Comparison of ENCODE assay signal across 8 cellular contexts in the genomic region with DNA sequence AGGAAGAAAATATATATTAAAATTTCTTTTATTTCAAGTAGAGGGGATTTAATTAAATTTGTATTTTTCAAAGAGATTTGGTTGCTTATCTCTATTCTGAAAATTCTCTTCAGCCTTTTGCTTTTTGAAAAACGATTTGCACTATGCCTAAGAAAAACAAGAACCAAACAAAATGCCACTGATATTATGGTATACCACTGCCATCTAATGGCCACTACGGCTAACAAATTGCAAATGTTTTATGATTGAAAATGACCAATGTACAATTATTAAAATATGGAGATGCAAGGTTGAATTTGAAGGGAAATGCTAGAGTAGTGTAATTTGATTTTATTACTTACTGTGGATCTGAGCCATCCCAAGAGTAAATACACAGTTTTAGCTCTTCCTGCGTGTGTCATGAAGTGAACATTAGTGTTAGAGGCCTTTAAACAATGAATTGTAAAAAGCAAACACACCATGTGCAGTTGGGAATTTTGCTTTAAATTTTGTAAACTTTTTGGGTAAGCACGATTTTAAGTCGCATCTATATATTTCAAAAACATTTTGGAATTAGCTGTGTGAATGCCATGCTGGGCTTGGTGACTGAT.
DNase-seq lines count a peak whose midpoint lies in the region; ATAC-seq lines count a peak whose summit lies in the region.

No MANE protein-coding gene starts in this region.

- no peak for ATAC-seq in HG03139 (IDR thresholded peaks at IDR 0.05; ENCODE audit: unreplicated experiment)

- DNase-seq in DMS 273 (lab: John Stamatoyannopoulos, UW; ENCODE audit: unreplicated experiment): peak; percentile 67
- no peak for DNase-seq in DMS 273 treated with DMSO at 0.1 percent for 48 hours (lab: John Stamatoyannopoulos, UW)
- peak; percentile 20 for DNase-seq in KG1 (lab: John Stamatoyannopoulos, UW)
- peak; percentile 23 for DNase-seq in SKM-1 (lab: John Stamatoyannopoulos, UW; ENCODE audit: unreplicated experiment)
- peak; percentile 72 for DNase-seq in fibroblast of peridontal ligament (ENCODE audit: extremely low read depth)
- DNase-seq in putamen (ENCODE audit: low spot score): peak; percentile 14
- no peak for DNase-seq in activated naive CD4-positive, alpha-beta T cell (lab: John Stamatoyannopoulos, UW)

Comparison
In these comparisons a context has a peak if more than half of its experiments do, and no peak if none do; other contexts are left out.
1. DNase-seq: peak in DMS 273 (single experiment), KG1 (single experiment), SKM-1 (single experiment), fibroblast of peridontal ligament (single experiment) and putamen (single experiment); none in DMS 273 treated with DMSO at 0.1 percent for 48 hours (single experiment) and activated naive CD4-positive, alpha-beta T cell (0 of 4).